ENCODE assay signal across 38 cellular contexts in the genomic region with DNA sequence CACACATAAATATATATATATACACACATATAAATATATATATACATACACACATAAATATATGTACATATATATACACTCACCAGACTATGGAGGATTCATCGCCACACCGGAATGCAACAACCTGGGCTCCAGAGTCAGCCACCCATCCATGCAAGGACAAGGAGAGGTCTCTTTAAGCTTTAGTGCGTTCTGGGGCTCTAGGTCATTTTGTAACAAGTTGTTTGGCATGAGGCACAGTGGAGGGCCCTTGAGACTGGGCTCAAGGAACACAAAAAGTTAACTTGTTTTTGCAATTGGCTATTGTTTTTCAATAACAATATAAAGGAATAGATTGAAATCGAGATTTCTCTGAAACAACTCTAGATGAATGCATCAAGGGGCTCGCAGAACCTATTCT. TPM values are rescaled to one million over a fixed set of nuclear protein-coding genes. Genes with fewer than 3 reads are reported as not detected.
"Had no signal": no experiment of that assay in that cellular context is flagged by ENCODE, and none has a peak within 500 bp of the region (broad histone marks: within the 10 kb centered on the region; RNA-seq: fewer than 3 reads in every experiment).

No MANE protein-coding gene starts in this region.

- H3K36me3 Mint-ChIP-seq: brain had no signal

- H3K27me3 Mint-ChIP-seq: activated naive CD4-positive, alpha-beta T cell treated with anti-CD3 and anti-CD28 coated beads, Interleukin-2, amount 10 ng/mL, durations not matched to agents 7 days and 5 days; activated T-helper 17 cell treated with anti-CD3 and anti-CD28 coated beads, Interleukin-2, amount 50 U/mL, for 72 hours had no signal

- H3K9me3 ChIP-seq: adrenal gland, ascending aorta, body of pancreas, breast epithelium had no signal

- H3K4me1 ChIP-seq: adrenal gland, ascending aorta, body of pancreas, breast epithelium had no signal

- H3K27me3 ChIP-seq: adrenal gland, ascending aorta, body of pancreas, brain microvascular endothelial cell, breast epithelium, cardiac muscle cell had no signal

- H3K27ac ChIP-seq: adrenal gland, ascending aorta, body of pancreas, brain microvascular endothelial cell, breast epithelium, cardiac muscle cell had no signal

- H3K4me3 ChIP-seq: adrenal gland, ascending aorta, body of pancreas, breast epithelium, cardiac muscle cell had no signal

- H3K4me1 Mint-ChIP-seq: activated naive CD8-positive, alpha-beta T cell treated with anti-CD3 and anti-CD28 coated beads, Interleukin-2, amount 10 ng/mL, durations not matched to agents 7 days and 5 days; activated T-helper 17 cell treated with anti-CD3 and anti-CD28 coated beads, Interleukin-2, amount 50 U/mL, for 72 hours; brain had no signal

- ATAC-seq: activated naive CD4-positive, alpha-beta T cell treated with anti-CD3 and anti-CD28 coated beads, Interleukin-2, amount 50 U/mL, for 72 hours; activated naive CD8-positive, alpha-beta T cell treated with anti-CD3 and anti-CD28 coated beads, Interleukin-2, amount 50 U/mL, for 24 hours; activated T-cell treated with anti-CD3 and anti-CD28 coated beads, Interleukin-2, amount 50 U/mL, for 4 hours; activated T-cell treated with anti-CD3 and anti-CD28 coated beads, Interleukin-2, amount 50 U/mL, for 72 hours; activated T-helper 17 cell treated with anti-CD3 and anti-CD28 coated beads, Interleukin-2, amount 50 U/mL, for 72 hours; body of pancreas had no signal

- H3K9me3 Mint-ChIP-seq: activated T-helper 17 cell treated with anti-CD3 and anti-CD28 coated beads, Interleukin-2, amount 50 U/mL, for 72 hours; central memory CD8-positive, alpha-beta T cell had no signal

- H3K36me3 ChIP-seq: adrenal gland, ascending aorta, brain microvascular endothelial cell, breast epithelium, cardiac muscle cell had no signal

- H3K27ac Mint-ChIP-seq: activated naive CD4-positive, alpha-beta T cell treated with anti-CD3 and anti-CD28 coated beads for 36 hours; activated naive CD4-positive, alpha-beta T cell treated with anti-CD3 and anti-CD28 coated beads, Interleukin-2, amount 10 ng/mL, durations not matched to agents 7 days and 5 days; activated naive CD4-positive, alpha-beta T cell treated with anti-CD3 and anti-CD28 coated beads, Interleukin-2, amount 50 U/mL, for 24 hours; activated naive CD4-positive, alpha-beta T cell treated with anti-CD3 and anti-CD28 coated beads, Interleukin-2, amount 50 U/mL, for 72 hours; activated naive CD8-positive, alpha-beta T cell; activated naive CD8-positive, alpha-beta T cell treated with anti-CD3 and anti-CD28 coated beads for 36 hours; activated naive CD8-positive, alpha-beta T cell treated with anti-CD3 and anti-CD28 coated beads, Interleukin-2, amount 10 ng/mL, durations not matched to agents 7 days and 5 days; activated naive CD8-positive, alpha-beta T cell treated with anti-CD3 and anti-CD28 coated beads, Interleukin-2, amount 50 U/mL, for 24 hours; activated T-cell treated with anti-CD3 and anti-CD28 coated beads, Interleukin-2, amount 50 U/mL, for 24 hours; activated T-cell treated with anti-CD3 and anti-CD28 coated beads, Interleukin-2, amount 50 U/mL, for 72 hours; activated T-helper 1 cell treated with anti-CD3 and anti-CD28 coated beads, Interleukin-12 subunit alpha, Interleukin-12 subunit beta, Interleukin-2, Interleukin-4 antibody, amounts not matched to agents 30 ng/mL and 10 ng/mL and 1 ng/mL, durations not matched to agents 14 hours and 24 hours and 36 hours; activated T-helper 17 cell treated with anti-CD3 and anti-CD28 coated beads, Interleukin-2, amount 50 U/mL, for 72 hours; activated T-helper 2 cell treated with anti-CD3 and anti-CD28 coated beads, Interferon-gamma antibody, Interleukin-2, Interleukin-4, amounts not matched to agents 10 μg/mL and 5 μg/mL and 100 μg/mL, durations not matched to agents 14 hours and 24 hours and 36 hours; brain had no signal

- DNase-seq: activated effector memory CD4-positive, alpha-beta T cell treated with anti-CD3 and anti-CD28 coated beads, Interleukin-2, amount 50 U/mL, for 16 hours; activated effector memory CD4-positive, alpha-beta T cell treated with Interleukin-2 at 50 U/mL for 16 hours; activated gamma-delta T cell; activated gamma-delta T cell treated with Interleukin-2 at 50 U/mL for 16 hours; activated naive CD4-positive, alpha-beta T cell; activated naive CD4-positive, alpha-beta T cell treated with anti-CD3 and anti-CD28 coated beads for 36 hours; activated naive CD4-positive, alpha-beta T cell treated with anti-CD3 and anti-CD28 coated beads, Interleukin-2, amount 10 ng/mL, durations not matched to agents 7 days and 5 days; activated naive CD4-positive, alpha-beta T cell treated with anti-CD3 and anti-CD28 coated beads, Interleukin-2, amount 50 U/mL, for 16 hours; activated naive CD4-positive, alpha-beta T cell treated with Interleukin-2 at 50 U/mL for 16 hours; activated naive CD8-positive, alpha-beta T cell treated with anti-CD3 and anti-CD28 coated beads for 36 hours; activated naive CD8-positive, alpha-beta T cell treated with anti-CD3 and anti-CD28 coated beads, Interleukin-2, amount 10 ng/mL, durations not matched to agents 7 days and 5 days; activated naive CD8-positive, alpha-beta T cell treated with anti-CD3 and anti-CD28 coated beads, Interleukin-2, amount 50 U/mL, for 24 hours; activated T-cell treated with anti-CD3 and anti-CD28 coated beads, Interleukin-2, amount 50 U/mL, for 1 hour; activated T-cell treated with anti-CD3 and anti-CD28 coated beads, Interleukin-2, amount 50 U/mL, for 24 hours; activated T-cell treated with anti-CD3 and anti-CD28 coated beads, Interleukin-2, amount 50 U/mL, for 4 hours; activated T-cell treated with anti-CD3 and anti-CD28 coated beads, Interleukin-2, amount 50 U/mL, for 48 hours; activated T-cell treated with anti-CD3 and anti-CD28 coated beads, Interleukin-2, amount 50 U/mL, for 72 hours; adrenal gland; amniotic stem cell; amygdala; anterior cingulate cortex; aorta; body of pancreas; brain microvascular endothelial cell; caudate nucleus; central memory CD4-positive, alpha-beta T cell; cerebellar nuclear complex had no signal

- H3K4me3 Mint-ChIP-seq: activated naive CD4-positive, alpha-beta T cell treated with anti-CD3 and anti-CD28 coated beads for 36 hours; activated naive CD4-positive, alpha-beta T cell treated with anti-CD3 and anti-CD28 coated beads, Interleukin-2, amount 10 ng/mL, durations not matched to agents 7 days and 5 days; activated naive CD4-positive, alpha-beta T cell treated with anti-CD3 and anti-CD28 coated beads, Interleukin-2, amount 50 U/mL, for 24 hours; activated naive CD8-positive, alpha-beta T cell; activated naive CD8-positive, alpha-beta T cell treated with anti-CD3 and anti-CD28 coated beads for 36 hours; activated naive CD8-positive, alpha-beta T cell treated with anti-CD3 and anti-CD28 coated beads, Interleukin-2, amount 10 ng/mL, durations not matched to agents 7 days and 5 days; activated naive CD8-positive, alpha-beta T cell treated with anti-CD3 and anti-CD28 coated beads, Interleukin-2, amount 50 U/mL, for 24 hours; activated T-cell treated with anti-CD3 and anti-CD28 coated beads, Interleukin-2, amount 50 U/mL, for 24 hours; activated T-cell treated with anti-CD3 and anti-CD28 coated beads, Interleukin-2, amount 50 U/mL, for 4 hours; activated T-cell treated with anti-CD3 and anti-CD28 coated beads, Interleukin-2, amount 50 U/mL, for 72 hours; activated T-helper 1 cell treated with anti-CD3 and anti-CD28 coated beads, Interleukin-12 subunit alpha, Interleukin-12 subunit beta, Interleukin-2, Interleukin-4 antibody, amounts not matched to agents 30 ng/mL and 10 ng/mL and 1 ng/mL, durations not matched to agents 14 hours and 24 hours and 36 hours; activated T-helper 17 cell treated with anti-CD3 and anti-CD28 coated beads, Interleukin-2, amount 50 U/mL, for 72 hours; central memory CD8-positive, alpha-beta T cell had no signal

RNA-seq across cellular contexts. Expression of a gene that starts 4.9 kb away (rescaled TPM):
- total RNA-seq: ascending aorta had no signal
